ENCODE assay signal across 9 cellular contexts in genomic region chr5:133050500-133050899, GRCh38. TPM values are rescaled to one million over a fixed set of nuclear protein-coding genes. Genes with fewer than 3 reads are reported as not detected.
DNase-seq lines count a peak whose midpoint lies in the region; ATAC-seq and TF ChIP-seq lines count a peak whose summit lies in the region.
"Had no signal": no experiment of that assay in that cellular context is flagged by ENCODE, and none has a peak within 500 bp of the region (broad histone marks: within the 10 kb centered on the region; RNA-seq: fewer than 3 reads in every experiment).

No MANE protein-coding gene starts in this region.

- no peak for TF ChIP-seq CTCF in adrenal gland (IDR thresholded peaks at IDR 0.05)

- H3K27ac ChIP-seq in adrenal gland (peak overlapping the region; percentile 94 to 100 (median 97)), layer of hippocampus (ENCODE audit: low read depth, low read length) (peak overlapping the region; percentile 100), thymus (ENCODE audit: low read depth) (peak overlapping the region; percentile 100)

- no peak for ATAC-seq in activated T-cell treated with anti-CD3 and anti-CD28 coated beads, Interleukin-2, amount 50 U/mL, for 4 hours

- in situ Hi-C loops in KBM-7 (cut with MboI; ENCODE audit: low pct_unique_long_range_greater_than_20kb, low sequenced_read_pairs): no loop called here

- H3K4me3 ChIP-seq in adrenal gland (peak overlapping the region in 1 of 4 donors; percentile 87), thymus (ENCODE audit: low read length) (peak overlapping the region; percentile 100)

- DNase-seq in activated T-cell treated with anti-CD3 and anti-CD28 coated beads, Interleukin-2, amount 50 U/mL, for 4 hours: no peak
- DNase-seq in activated T-cell treated with anti-CD3 and anti-CD28 coated beads, Interleukin-2, amount 50 U/mL, for 1 hour: no peak
- DNase-seq in adrenal gland (no peak), KBM-7 (no peak), posterior vena cava (ENCODE audit: low spot score) (no peak)
- no peak for DNase-seq in stimulated activated CD4-positive, alpha-beta T cell treated with anti-CD3 and anti-CD28 coated beads, Interleukin-2, amount 100 ng/mL, for 48 hours
- DNase-seq: NCI-H1048 had no signal

- H3K4me1 Mint-ChIP-seq in activated T-cell treated with anti-CD3 and anti-CD28 coated beads, Interleukin-2, amount 50 U/mL, for 4 hours (ENCODE audit: low read depth): peaks cover 34% of the 10 kb centered on the region

- no peaks in the 10 kb centered on the region for H3K27me3 Mint-ChIP-seq in activated T-cell treated with anti-CD3 and anti-CD28 coated beads, Interleukin-2, amount 50 U/mL, for 4 hours (ENCODE audit: low read depth)

- H3K36me3 Mint-ChIP-seq in activated T-cell treated with anti-CD3 and anti-CD28 coated beads, Interleukin-2, amount 50 U/mL, for 4 hours (ENCODE audit: insufficient read depth): peaks cover 14% of the 10 kb centered on the region

- H3K4me3 Mint-ChIP-seq in activated T-cell treated with anti-CD3 and anti-CD28 coated beads, Interleukin-2, amount 50 U/mL, for 4 hours: peak overlapping the region; percentile 97

- H3K4me1 ChIP-seq in adrenal gland (replicated peaks in 1 of 2): peaks cover 10 to 45% of the 10 kb centered on the region in 2 donors
- peaks cover 24% of the 10 kb centered on the region for H3K4me1 ChIP-seq in thymus (ENCODE audit: control insufficient read depth, insufficient read depth, low read length)

- H3K9me3 ChIP-seq in adrenal gland (replicated peaks in 1 of 3) (no peaks in the 10 kb centered on the region), thymus (ENCODE audit: control insufficient read depth) (no peaks in the 10 kb centered on the region)

- intact Hi-C loops in adrenal gland (cut with DNase I) (loop anchor here (10.0 kb wide), 1 partner anchor 86 kb away; the partner anchor contains the start of gene AFF4 (in 2 of the 2)), posterior vena cava (cut with DNase I) (no loop called here)

- no peaks in the 10 kb centered on the region for H3K36me3 ChIP-seq in adrenal gland (replicated peaks in 1 of 2)
- no peaks in the 10 kb centered on the region for H3K36me3 ChIP-seq in thymus (ENCODE audit: control insufficient read depth, insufficient read depth)

- H3K27me3 ChIP-seq in adrenal gland: no peaks in the 10 kb centered on the region
- H3K27me3 ChIP-seq in layer of hippocampus (ENCODE audit: control insufficient read depth, insufficient read depth, low read length): no peaks in the 10 kb centered on the region
- no peaks in the 10 kb centered on the region for H3K27me3 ChIP-seq in thymus (ENCODE audit: control insufficient read depth, insufficient read depth)

- no peak for TF ChIP-seq POLR2A in adrenal gland (IDR thresholded peaks at IDR 0.05)

- H3K9me3 Mint-ChIP-seq in activated T-cell treated with anti-CD3 and anti-CD28 coated beads, Interleukin-2, amount 50 U/mL, for 4 hours: no peaks in the 10 kb centered on the region

- 22 to 53% (median 29%) methylated on average over 3 of the region's 3 CpGs for WGBS in adrenal gland, 4 donors
- 34% methylated on average over 3 of the region's 3 CpGs for WGBS in thymus

RNA-seq across cellular contexts. Expression of gene HSPA4, which starts 1.3 kb away (rescaled TPM):
- 100 to 1,000 TPM; 258 to 302 (median 277) TPM for total RNA-seq in activated T-cell treated with anti-CD3 and anti-CD28 coated beads, Interleukin-2, amount 50 U/mL, for 4 hours
- total RNA-seq in adrenal gland: 100 to 1,000 TPM in 1 of 8 donors, 10 to 100 TPM in 7; 48.0 to 141 (median 75.0) TPM
- polyA plus RNA-seq in adrenal gland: 100 to 1,000 TPM; 123 to 207 (median 159) TPM
- 65.4 TPM for polyA plus RNA-seq in thymus
- 10 to 100 TPM; 70.4 to 89.8 TPM for total RNA-seq in posterior vena cava

RNA-seq across cellular contexts. Expression of gene ZCCHC10, which starts 24.2 kb away (rescaled TPM):
- total RNA-seq in activated T-cell treated with anti-CD3 and anti-CD28 coated beads, Interleukin-2, amount 50 U/mL, for 4 hours: 10 to 100 TPM; 29.2 to 33.9 (median 31.7) TPM
- total RNA-seq in adrenal gland: 10 to 100 TPM in 7 of 8 donors, 1 to 10 TPM in 1; 8.3 to 39.3 (median 18.2) TPM
- 10 to 100 TPM; 15.5 to 25.9 (median 20.6) TPM for polyA plus RNA-seq in adrenal gland
- 38.6 TPM for polyA plus RNA-seq in thymus
- 10 to 100 TPM; 14.8 to 19.0 TPM for total RNA-seq in posterior vena cava

Comparison
In these comparisons a context has a peak if more than half of its experiments do, and no peak if none do; other contexts are left out.
1. intact Hi-C loops: an anchor here in adrenal gland (10.0 kb wide); none called in posterior vena cava.